25 cellular contexts compared by ENCODE assay signal in the genomic region with DNA sequence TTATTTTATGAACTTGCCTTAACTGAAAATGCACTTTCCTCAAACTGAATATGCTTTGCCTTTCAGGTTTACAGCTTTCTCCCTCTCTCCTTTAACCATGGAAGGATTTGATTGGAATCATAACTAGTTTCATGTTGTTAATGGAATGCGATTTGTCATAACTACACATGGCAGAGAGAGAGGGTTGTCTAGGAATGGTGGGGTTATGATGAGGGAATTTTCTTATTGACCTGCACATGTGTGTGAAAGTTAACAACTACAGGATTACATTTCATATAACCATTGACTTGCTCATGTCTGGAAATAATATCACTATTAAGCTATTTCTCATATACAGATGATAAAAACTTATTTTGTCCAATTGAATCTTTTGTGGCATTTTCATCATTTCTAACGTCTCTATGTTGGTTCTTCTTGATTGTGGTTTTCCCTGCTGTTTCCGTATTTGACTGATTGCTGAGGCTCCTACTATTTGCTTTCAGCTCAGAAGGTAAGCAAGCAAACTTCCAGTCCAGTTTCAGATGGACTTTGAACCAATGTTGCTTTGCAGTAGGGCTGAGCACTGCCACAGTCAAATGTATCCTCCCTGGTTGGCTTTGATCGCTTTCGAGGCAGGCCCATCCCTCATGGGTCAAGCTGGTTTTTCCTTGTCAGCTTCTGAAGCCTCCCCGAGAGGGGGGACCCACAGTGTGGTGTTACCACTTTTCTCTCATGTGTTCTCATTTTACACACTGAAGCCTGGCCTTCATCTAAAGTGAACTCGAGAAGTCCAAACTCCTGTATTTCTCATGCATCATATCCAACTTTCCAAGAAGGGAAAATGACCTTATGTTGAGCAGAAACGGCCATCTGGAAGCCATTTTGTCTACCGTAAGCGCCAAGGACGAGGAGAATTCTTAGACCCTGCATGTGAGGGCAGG. TPM values are rescaled to one million over a fixed set of nuclear protein-coding genes. Genes with fewer than 3 reads are reported as not detected.
DNase-seq lines count a peak whose midpoint lies in the region; ATAC-seq, FAIRE-seq and TF ChIP-seq lines count a peak whose summit lies in the region.
"Had no signal": no experiment of that assay in that cellular context is flagged by ENCODE, and none has a peak within 500 bp of the region (broad histone marks: within the 10 kb centered on the region; RNA-seq: fewer than 3 reads in every experiment).

No MANE protein-coding gene starts in this region.

- intact Hi-C loops in vagina (cut with DNase I), result loop anchor here (10.0 kb wide), 1 partner anchor 856 kb away; a partner anchor contains a TSS

- DNase-seq in DMS53 treated with DMSO at 0.1 percent for 48 hours (lab: John Stamatoyannopoulos, UW; ENCODE audit: unreplicated experiment) (peak; percentile 51), Peyer's patch (peak in 2 of 3 donors; percentile 37 to 54), left lobe of liver (ENCODE audit: low spot score) (peak; percentile 59), small intestine (peak; percentile 82), T-helper 2 cell (no peak), vagina (ENCODE audit: extremely low spot score in 2 of 2) (no peak)
- no peak for DNase-seq in T-helper 2 cell treated with Interferon-gamma antibody and Interleukin-4, amounts not matched to agents 5 μg/mL and 100 μg/mL, for 36 hours (ENCODE audit: low spot score)
- DNase-seq: activated CD4-positive, alpha-beta T cell treated with anti-CD3 and anti-CD28 coated beads for 4 hours; activated CD8-positive, alpha-beta memory T cell treated with anti-CD3 and anti-CD28 coated beads for 24 hours; activated gamma-delta T cell; activated T-cell treated with anti-CD3 and anti-CD28 coated beads, Interleukin-2, amount 50 U/mL, for 1 hour; EL; KG1; NCI-H510A; PC-3; stimulated activated CD4-positive, alpha-beta T cell treated with anti-CD3 and anti-CD28 coated beads, Interleukin-1b, Interleukin-23, amount 100 ng/mL, for 48 hours; T-helper 1 cell had no signal

- H3K9me3 ChIP-seq in Peyer's patch (no peaks in the 10 kb centered on the region), small intestine (ENCODE audit: control insufficient read depth, low read depth) (no peaks in the 10 kb centered on the region), vagina (no peaks in the 10 kb centered on the region)
- H3K9me3 ChIP-seq: HAP-1, neutrophil had no signal

- TF ChIP-seq POLR2A in Peyer's patch (IDR thresholded peaks at IDR 0.05) (no peak), vagina (IDR thresholded peaks at IDR 0.05) (no peak)

- H3K27me3 Mint-ChIP-seq in T-helper 2 cell treated with Interferon-gamma antibody and Interleukin-4, amounts not matched to agents 5 μg/mL and 100 μg/mL, for 36 hours (ENCODE audit: low read depth), result peaks cover 21% of the 10 kb centered on the region

- H3K4me3 Mint-ChIP-seq in T-helper 2 cell treated with Interferon-gamma antibody and Interleukin-4, amounts not matched to agents 5 μg/mL and 100 μg/mL, for 36 hours, result no peak overlapping the region

- H3K27me3 ChIP-seq in Peyer's patch (no peaks in the 10 kb centered on the region), small intestine (ENCODE audit: control insufficient read depth in 2 of 2, insufficient read depth in 2 of 2, low read length in 2 of 2) (no peaks in the 10 kb centered on the region), vagina (no peaks in the 10 kb centered on the region)

- TF ChIP-seq CTCF in Peyer's patch (IDR thresholded peaks at IDR 0.05) (no peak), vagina (IDR thresholded peaks at IDR 0.05) (no peak)

- H3K9me3 Mint-ChIP-seq in T-helper 2 cell treated with Interferon-gamma antibody and Interleukin-4, amounts not matched to agents 5 μg/mL and 100 μg/mL, for 36 hours, result no peaks in the 10 kb centered on the region

- no peak overlapping the region for H3K27ac Mint-ChIP-seq in T-helper 2 cell treated with Interferon-gamma antibody and Interleukin-4, amounts not matched to agents 5 μg/mL and 100 μg/mL, for 36 hours

- no peaks in the 10 kb centered on the region for H3K36me3 Mint-ChIP-seq in T-helper 2 cell treated with Interferon-gamma antibody and Interleukin-4, amounts not matched to agents 5 μg/mL and 100 μg/mL, for 36 hours (ENCODE audit: low read depth)

- ATAC-seq in left lobe of liver, result peak; percentile 98
- ATAC-seq: PC-3 had no signal

- H3K4me1 ChIP-seq in Peyer's patch, result no peaks in the 10 kb centered on the region
- H3K4me1 ChIP-seq in small intestine (ENCODE audit: control insufficient read depth in 2 of 2, insufficient read depth in 1 of 2, low read depth in 1 of 2, low read length in 1 of 2), result no peaks in the 10 kb centered on the region
- peaks cover 7% of the 10 kb centered on the region for H3K4me1 ChIP-seq in vagina
- H3K4me1 ChIP-seq: HAP-1 had no signal

- H3K27ac ChIP-seq in Peyer's patch (peak overlapping the region in 1 of 4 donors; percentile 7), small intestine (ENCODE audit: low read depth in 1 of 2, low read length in 1 of 2) (no peak overlapping the region), vagina (no peak overlapping the region)
- H3K27ac ChIP-seq: C4-2B, coronary artery, neutrophil, skin epidermis had no signal

- 44 to 75% (median 58%) methylated on average over 11 of the region's 11 CpGs for WGBS in small intestine, 3 donors

- no peak overlapping the region for H3K4me3 ChIP-seq in Peyer's patch
- no peak overlapping the region for H3K4me3 ChIP-seq in small intestine (ENCODE audit: low read depth in 1 of 2, low read length in 2 of 2)
- no peak overlapping the region for H3K4me3 ChIP-seq in vagina
- H3K4me3 ChIP-seq: coronary artery, HAP-1, lung, skin epidermis had no signal

- FAIRE-seq in small intestine (lab: Jason Lieb, UNC), result no peak
- FAIRE-seq: D721Med, keratinocyte had no signal

- no peaks in the 10 kb centered on the region for H3K4me1 Mint-ChIP-seq in T-helper 2 cell treated with Interferon-gamma antibody and Interleukin-4, amounts not matched to agents 5 μg/mL and 100 μg/mL, for 36 hours (ENCODE audit: low read depth)

- no peaks in the 10 kb centered on the region for H3K36me3 ChIP-seq in Peyer's patch
- H3K36me3 ChIP-seq in small intestine (ENCODE audit: control insufficient read depth in 2 of 2, insufficient read depth in 2 of 2, low read length in 2 of 2), result no peaks in the 10 kb centered on the region
- no peaks in the 10 kb centered on the region for H3K36me3 ChIP-seq in vagina
- H3K36me3 ChIP-seq: HAP-1, neutrophil had no signal

RNA-seq across cellular contexts. Expression of a gene that starts 7.6 kb away (rescaled TPM):
- 100 to 1,000 TPM in 1 of 4 donors, 10 to 100 TPM in 3; 28.7 to 262 (median 72.2) TPM for total RNA-seq in Peyer's patch
- total RNA-seq in left lobe of liver, result 6.7 TPM
- polyA plus RNA-seq in small intestine, result 10 to 100 TPM in 1 of 3 donors, 1 to 10 TPM in 2; 1.3 to 83.6 (median 3.2) TPM
- 118 TPM for total RNA-seq in vagina

Comparison
In these comparisons a context has a peak if more than half of its experiments do, and no peak if none do; other contexts are left out.
1. DNase-seq: peak in DMS53 treated with DMSO at 0.1 percent for 48 hours (single experiment), Peyer's patch (2 of 3), left lobe of liver (single experiment) and small intestine (single experiment); none in T-helper 2 cell treated with Interferon-gamma antibody and Interleukin-4, amounts not matched to agents 5 μg/mL and 100 μg/mL, for 36 hours (single experiment), T-helper 2 cell (0 of 5) and vagina (0 of 2).